20 cellular contexts compared by ENCODE assay signal in genomic region chr17:82359451-82360074, GRCh38. TPM values are rescaled to one million over a fixed set of nuclear protein-coding genes. Genes with fewer than 3 reads are reported as not detected.
"Had no signal": no experiment of that assay in that cellular context is flagged by ENCODE, and none has a peak within 500 bp of the region (broad histone marks: within the 10 kb centered on the region; RNA-seq: fewer than 3 reads in every experiment).

No MANE protein-coding gene starts in this region.

RNA-seq across cellular contexts. Expression of gene TEX19, which starts 0.5 kb away (rescaled TPM):
- total RNA-seq: dermis microvascular lymphatic vessel endothelial cell; esophagus squamous epithelium; heart right ventricle; kidney epithelial cell; left cardiac atrium; left lung; lower leg skin; lung microvascular endothelial cell; mesenteric fat pad; naive thymus-derived CD8-positive, alpha-beta T cell; omental fat pad; progenitor cell of endocrine pancreas; right atrium auricular region; sciatic nerve; smooth muscle cell; suprapubic skin; transverse colon; upper lobe of right lung; uterus had no signal
- polyA plus RNA-seq: heart right ventricle; naive thymus-derived CD8-positive, alpha-beta T cell; smooth muscle cell had no signal

RNA-seq across cellular contexts. Expression of gene UTS2R, which starts 12.0 kb away (rescaled TPM):
- total RNA-seq: dermis microvascular lymphatic vessel endothelial cell; esophagus squamous epithelium; kidney epithelial cell; left lung; lower leg skin; lung microvascular endothelial cell; mesenteric fat pad; naive thymus-derived CD8-positive, alpha-beta T cell; omental fat pad; sciatic nerve; smooth muscle cell; suprapubic skin; upper lobe of right lung; uterus had no signal
- polyA plus RNA-seq: naive thymus-derived CD8-positive, alpha-beta T cell; smooth muscle cell had no signal

RNA-seq across cellular contexts. Expression of gene SECTM1, which starts 26.0 kb away (rescaled TPM):
- total RNA-seq: kidney epithelial cell, progenitor cell of endocrine pancreas, smooth muscle cell had no signal

RNA-seq across cellular contexts. Expression of gene CD7, which starts 42.2 kb away (rescaled TPM):
- total RNA-seq: dermis microvascular lymphatic vessel endothelial cell, kidney epithelial cell, myocyte, smooth muscle cell had no signal
